ENCODE assay signal across 8 cellular contexts in genomic region chr5:137954131-137954879, GRCh38.
A peak's percentile ranks its signal among the peaks of the same experiment; 100 is the strongest.
DNase-seq lines count a peak whose midpoint lies in the region; ATAC-seq, FAIRE-seq and TF ChIP-seq lines count a peak whose summit lies in the region.
"Had no signal": no experiment of that assay in that cellular context is flagged by ENCODE, and none has a peak within 500 bp of the region (broad histone marks: within the 10 kb centered on the region; RNA-seq: fewer than 3 reads in every experiment).

No MANE protein-coding gene starts in this region.

- in situ Hi-C loops in transverse colon (cut with MboI; ENCODE audit: low pct_ligation_motif_present in 1 of 4, low pct_unique_long_range_greater_than_20kb in 1 of 4, low sequenced_read_pairs in 3 of 4) = no loop called here

- no peaks in the 10 kb centered on the region for H3K27me3 ChIP-seq in transverse colon

- DNase-seq in HTR-8/SVneo (ENCODE audit: insufficient read length, low spot score) (peak; percentile 74), brain pericyte (ENCODE audit: low read depth, low spot score) (peak; percentile 55), islet precursor cell (peak; percentile 81), transverse colon (peak; percentile 15), DMS79 (lab: John Stamatoyannopoulos, UW) (no peak)
- DNase-seq in activated CD4-positive, alpha-beta T cell treated with anti-CD3 and anti-CD28 coated beads, Interleukin-2, amount 50 U/mL, for 4 hours = no peak
- DNase-seq: naive B cell had no signal

- ATAC-seq in GM21447 (IDR thresholded peaks at IDR 0.05; ENCODE audit: unreplicated experiment) = no peak

- TF ChIP-seq POLR2A in transverse colon (IDR thresholded peaks at IDR 0.05) = no peak

- H3K9me3 ChIP-seq in transverse colon = no peaks in the 10 kb centered on the region

- H3K4me3 ChIP-seq in transverse colon = no peak overlapping the region

- WGBS in transverse colon (ENCODE audit: low coverage in 1 of 2), 2 donors = 52 to 64% methylated on average over 7 to 9 of the region's 9 CpGs

- peaks cover 0 to 49% (median 5%) of the 10 kb centered on the region in 4 donors for H3K36me3 ChIP-seq in transverse colon

- peak overlapping the region; percentile 50 to 67 (median 62) for H3K27ac ChIP-seq in transverse colon

- TF ChIP-seq EP300 in transverse colon (IDR thresholded peaks at IDR 0.05; ENCODE audit: low read depth) = no peak

- no peak for FAIRE-seq in HTR-8/SVneo (lab: Jason Lieb, UNC)

- TF ChIP-seq CTCF in transverse colon (IDR thresholded peaks at IDR 0.05) = no peak

- intact Hi-C loops in transverse colon (cut with DNase I; ENCODE audit: low total_unique reads) = no loop called here

- peaks cover 0 to 11% (median 0%) of the 10 kb centered on the region in 4 donors for H3K4me1 ChIP-seq in transverse colon

Comparison
In these comparisons a context has a peak if more than half of its experiments do, and no peak if none do; other contexts are left out.
1. DNase-seq: peak in HTR-8/SVneo (single experiment), brain pericyte (single experiment), islet precursor cell (single experiment) and transverse colon (single experiment); none in DMS79 (single experiment) and activated CD4-positive, alpha-beta T cell treated with anti-CD3 and anti-CD28 coated beads, Interleukin-2, amount 50 U/mL, for 4 hours (0 of 2).